Comparison of ENCODE assay signal across 8 cellular contexts in the genomic region with DNA sequence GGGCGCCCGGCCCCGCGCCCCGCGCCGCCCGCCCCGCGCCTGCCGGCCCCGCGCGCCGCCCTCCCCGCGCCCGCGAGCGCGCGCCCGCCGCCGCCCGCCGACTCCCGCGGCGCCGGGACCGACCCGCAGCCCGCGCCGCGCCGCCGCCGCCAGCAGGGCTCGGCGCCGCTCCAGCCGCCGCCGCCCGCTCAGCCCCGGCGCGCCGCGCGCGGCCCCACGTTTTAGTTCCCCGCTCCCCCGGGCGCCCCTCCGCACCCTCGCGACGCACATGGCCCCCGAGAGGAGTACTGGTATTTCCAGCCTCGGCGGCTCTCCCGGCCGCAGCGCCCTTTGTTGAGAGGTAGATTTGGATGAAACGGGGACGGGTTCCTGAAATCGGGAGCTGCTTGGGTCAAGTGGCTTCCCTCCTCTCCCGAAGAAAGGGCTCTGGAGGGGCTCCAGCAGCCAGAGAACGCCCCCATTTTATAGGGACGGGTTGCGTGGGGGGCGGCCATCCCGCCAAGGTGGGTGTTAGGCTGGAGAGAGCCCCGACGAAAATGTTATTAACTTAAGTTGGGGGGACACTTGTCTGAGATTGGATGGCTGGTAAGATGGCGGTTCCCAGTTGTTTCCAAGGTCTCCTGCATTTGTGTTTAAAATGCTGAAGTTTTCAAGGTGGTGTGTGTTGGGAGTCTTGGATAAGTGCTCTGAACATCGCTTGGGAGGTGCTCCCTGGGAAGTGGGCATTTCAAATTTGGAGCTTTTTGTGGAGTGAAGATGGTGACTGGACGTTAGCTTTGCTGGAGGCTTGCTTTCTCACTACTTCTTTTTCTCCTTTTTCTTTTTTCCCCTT. TPM values are rescaled to one million over a fixed set of nuclear protein-coding genes. Genes with fewer than 3 reads are reported as not detected.
DNase-seq lines count a peak whose midpoint lies in the region; ATAC-seq and TF ChIP-seq lines count a peak whose summit lies in the region.

No MANE protein-coding gene starts in this region.

- no peak for TF ChIP-seq EP300 in SK-N-SH (IDR thresholded peaks at IDR 0.05; ENCODE audit: borderline replicate concordance in 1 of 2, low read depth in 1 of 2, low read length in 1 of 2)
- TF ChIP-seq EP300 in transverse colon (IDR thresholded peaks at IDR 0.05; ENCODE audit: low read depth): no peak

- ATAC-seq in SK-N-SH treated with all-trans-retinoic acid at 6 μM for 48 hours (no peak), HG03095 (IDR thresholded peaks at IDR 0.05; ENCODE audit: unreplicated experiment) (no peak)
- ATAC-seq in effector memory CD8-positive, alpha-beta T cell (replicated peaks): peak; percentile 19

- H3K27ac Mint-ChIP-seq in T-helper 2 cell treated with Interferon-gamma antibody and Interleukin-4, amounts not matched to agents 5 μg/mL and 100 μg/mL, for 36 hours: peak overlapping the region; percentile 79
- H3K27ac Mint-ChIP-seq in effector memory CD8-positive, alpha-beta T cell: peak overlapping the region; percentile 86 to 89

- H3K4me2 ChIP-seq in SK-N-SH: peak overlapping the region; percentile 81

- intact Hi-C loops in transverse colon (cut with DNase I; ENCODE audit: low total_unique reads): loop anchor here (2.0 to 5.0 kb wide), 2 partner anchors 320 to 797 kb away; a partner anchor contains a TSS

- TF ChIP-seq CTCF in SK-N-SH (IDR thresholded peaks at IDR 0.05): no peak
- no peak for TF ChIP-seq CTCF in transverse colon (IDR thresholded peaks at IDR 0.05)

- peak overlapping the region; percentile 84 for H3K4me3 Mint-ChIP-seq in T-helper 2 cell treated with Interferon-gamma antibody and Interleukin-4, amounts not matched to agents 5 μg/mL and 100 μg/mL, for 36 hours
- H3K4me3 Mint-ChIP-seq in effector memory CD8-positive, alpha-beta T cell: peak overlapping the region; percentile 88 to 90

- CTCF ChIA-PET in SK-N-SH (lab: Yijun Ruan, JAX): interaction anchor here (1.1 to 1.4 kb wide), 3 partner anchors 18 to 666 kb away, joined by 3 to 4 read pairs (median 3); no protein-coding TSS in a partner anchor

- H3K27ac ChIP-seq in SK-N-SH (ENCODE audit: low read depth in 2 of 2, low read length in 1 of 2) (no peak overlapping the region), mucosa of rectum (ENCODE audit: low read depth in 2 of 2, low read length in 2 of 2) (no peak overlapping the region), transverse colon (peak overlapping the region in 3 of 4 donors; percentile 26 to 52 (median 30))

- in situ Hi-C loops in transverse colon (cut with MboI; ENCODE audit: low pct_ligation_motif_present in 1 of 4, low pct_unique_long_range_greater_than_20kb in 1 of 4, low sequenced_read_pairs in 3 of 4): loop anchor here in 2 of 4 donors (10.0 to 25.0 kb wide), 3 partner anchors 310 to 810 kb away; a partner anchor contains a TSS

- POLR2A ChIA-PET in SK-N-SH (lab: Yijun Ruan, JAX): interaction anchor here (0.6 kb wide), 1 partner anchor 23 kb away, joined by 3 read pairs; a partner anchor contains a TSS

- H3K27me3 Mint-ChIP-seq in T-helper 2 cell treated with Interferon-gamma antibody and Interleukin-4, amounts not matched to agents 5 μg/mL and 100 μg/mL, for 36 hours (ENCODE audit: low read depth): peaks cover 46% of the 10 kb centered on the region
- peaks cover 8% of the 10 kb centered on the region in 2 donors for H3K27me3 Mint-ChIP-seq in effector memory CD8-positive, alpha-beta T cell

- no peaks in the 10 kb centered on the region for H3K9me3 ChIP-seq in SK-N-SH
- H3K9me3 ChIP-seq in mucosa of rectum (ENCODE audit: control insufficient read depth in 2 of 2, low read length in 2 of 2): no peaks in the 10 kb centered on the region
- H3K9me3 ChIP-seq in transverse colon: no peaks in the 10 kb centered on the region

- peaks cover 47% of the 10 kb centered on the region for H3K79me2 ChIP-seq in SK-N-SH (ENCODE audit: insufficient read depth)

- H3K9me2 ChIP-seq in SK-N-SH: no peaks in the 10 kb centered on the region

- H3K27me3 ChIP-seq in SK-N-SH (ENCODE audit: insufficient read depth) (peaks cover 11% of the 10 kb centered on the region), mucosa of rectum (ENCODE audit: control insufficient read depth in 2 of 2, insufficient read depth in 2 of 2, low read length in 2 of 2) (peaks cover 16 to 28% of the 10 kb centered on the region in 2 donors), transverse colon (peaks cover 31% of the 10 kb centered on the region)

- peak overlapping the region; percentile 76 to 84 for H3K4me3 ChIP-seq in SK-N-SH (ENCODE audit: low read depth in 2 of 2, low read length in 1 of 2)
- H3K4me3 ChIP-seq in mucosa of rectum (ENCODE audit: low read length in 2 of 2): peak overlapping the region; percentile 69 to 76
- H3K4me3 ChIP-seq in transverse colon: peak overlapping the region; percentile 44 to 87 (median 60)

- 5% methylated on average over 14 of the region's 82 CpGs for WGBS in SK-N-SH (ENCODE audit: low lambda C conversion rate)
- WGBS in transverse colon (ENCODE audit: low coverage in 1 of 2), 2 donors: 2 to 5% methylated on average over 2 to 29 of the region's 82 CpGs

- no peak for TF ChIP-seq POLR2A in transverse colon (IDR thresholded peaks at IDR 0.05)

- peaks cover 8 to 17% of the 10 kb centered on the region in 2 experiments; a peak in 3 of 4 replicates for H3K4me1 ChIP-seq in SK-N-SH (ENCODE audit: control insufficient read depth in 1 of 2, insufficient read depth in 2 of 2, low read depth in 1 of 2, low read length in 1 of 2)
- H3K4me1 ChIP-seq in mucosa of rectum (ENCODE audit: control insufficient read depth in 2 of 2, insufficient read depth in 2 of 2, low read length in 2 of 2): peaks cover 19 to 30% of the 10 kb centered on the region in 2 donors
- peaks cover 15 to 68% (median 30%) of the 10 kb centered on the region in 4 donors for H3K4me1 ChIP-seq in transverse colon

- H3K36me3 ChIP-seq in SK-N-SH (replicated peaks in 1 of 2; ENCODE audit: control insufficient read depth in 1 of 2, insufficient read depth in 2 of 2, low read length in 1 of 2) (peaks cover 8 to 13% of the 10 kb centered on the region in 2 experiments), mucosa of rectum (ENCODE audit: control insufficient read depth in 2 of 2, insufficient read depth in 2 of 2, low read length in 2 of 2) (no peaks in the 10 kb centered on the region), transverse colon (no peaks in the 10 kb centered on the region)

- no peak overlapping the region for H2AFZ ChIP-seq in SK-N-SH (ENCODE audit: low read depth)

- peaks cover 14% of the 10 kb centered on the region for H3F3A ChIP-seq in SK-N-SH (replicated peaks; ENCODE audit: insufficient read depth)

- DNase-seq in SK-N-SH (peak; percentile 77), transverse colon (no peak), NCI-H1092 treated with DMSO at 0.1 percent for 48 hours (lab: John Stamatoyannopoulos, UW) (no peak)
- DNase-seq in T-helper 2 cell treated with Interferon-gamma antibody and Interleukin-4, amounts not matched to agents 5 μg/mL and 100 μg/mL, for 36 hours (ENCODE audit: low spot score): no peak
- DNase-seq in effector memory CD8-positive, alpha-beta T cell: no peak

- H3K9ac ChIP-seq in SK-N-SH: peak overlapping the region; percentile 61; the same call in 1 of the 2 replicates
- peak overlapping the region in 1 of 2 donors; percentile 56 for H3K9ac ChIP-seq in mucosa of rectum (ENCODE audit: low read depth in 1 of 2, low read length in 2 of 2)

- peaks cover 58% of the 10 kb centered on the region for H3K4me1 Mint-ChIP-seq in T-helper 2 cell treated with Interferon-gamma antibody and Interleukin-4, amounts not matched to agents 5 μg/mL and 100 μg/mL, for 36 hours (ENCODE audit: low read depth)
- peaks cover 32 to 46% of the 10 kb centered on the region in 2 donors for H3K4me1 Mint-ChIP-seq in effector memory CD8-positive, alpha-beta T cell (ENCODE audit: low read depth in 2 of 2)

- TF ChIP-seq RAD21 in SK-N-SH (IDR thresholded peaks at IDR 0.05; ENCODE audit: low read length): no peak

- no peaks in the 10 kb centered on the region for H3K9me3 Mint-ChIP-seq in T-helper 2 cell treated with Interferon-gamma antibody and Interleukin-4, amounts not matched to agents 5 μg/mL and 100 μg/mL, for 36 hours
- H3K9me3 Mint-ChIP-seq in effector memory CD8-positive, alpha-beta T cell: no peaks in the 10 kb centered on the region

- peaks cover 35% of the 10 kb centered on the region for H3K36me3 Mint-ChIP-seq in T-helper 2 cell treated with Interferon-gamma antibody and Interleukin-4, amounts not matched to agents 5 μg/mL and 100 μg/mL, for 36 hours (ENCODE audit: low read depth)
- H3K36me3 Mint-ChIP-seq in effector memory CD8-positive, alpha-beta T cell (ENCODE audit: insufficient read depth): peaks cover 31% of the 10 kb centered on the region

- peaks cover 23% of the 10 kb centered on the region for H4K20me1 ChIP-seq in SK-N-SH (ENCODE audit: insufficient read depth)

TF ChIP-seq in SK-N-SH, 30 proteins besides CTCF, POLR2A, EP300 and RAD21:
- no peak for TF ChIP-seq RFX5 (IDR thresholded peaks at IDR 0.05; ENCODE audit: low read length)
- peak; percentile 100 for TF ChIP-seq EZH2phosphoT487 (IDR thresholded peaks at IDR 0.05; ENCODE audit: borderline replicate concordance, low read depth)
- TF ChIP-seq YY1 (IDR thresholded peaks at IDR 0.05; ENCODE audit: low read depth): peak; percentile 71

TF ChIP-seq in SK-N-SH treated with all-trans-retinoic acid at 6 μM for 48 hours, 23 proteins besides CTCF, POLR2A, EP300 and RAD21 (continues in another document):
- TF ChIP-seq PPARA (CRISPR knock-in tag; IDR thresholded peaks at IDR 0.05; ENCODE audit: borderline replicate concordance): no peak
- no peak for TF ChIP-seq ARNTL (CRISPR knock-in tag; IDR thresholded peaks at IDR 0.05; ENCODE audit: borderline replicate concordance, low read depth)
- TF ChIP-seq ZNF8 (CRISPR knock-in tag; IDR thresholded peaks at IDR 0.05): no peak
- no peak for TF ChIP-seq GLIS3 (CRISPR knock-in tag; IDR thresholded peaks at IDR 0.05)
- no peak for TF ChIP-seq BACH2 (CRISPR knock-in tag; IDR thresholded peaks at IDR 0.05; ENCODE audit: borderline replicate concordance)
- no peak for TF ChIP-seq ZFP3 (CRISPR knock-in tag; IDR thresholded peaks at IDR 0.05)
- TF ChIP-seq RARB (CRISPR knock-in tag; IDR thresholded peaks at IDR 0.05): no peak
- no peak for TF ChIP-seq ZNF565 (CRISPR knock-in tag; conservative IDR thresholded peaks at IDR 0.05; ENCODE audit: low read depth)
- TF ChIP-seq ESRRG (CRISPR knock-in tag; IDR thresholded peaks at IDR 0.05): no peak

RNA-seq across cellular contexts. Expression of a gene that starts 1.1 kb away (rescaled TPM):
- 15.5 and 18.4 TPM in 2 replicates for polyA plus RNA-seq in SK-N-SH (2012; rRNA removed)
- 23.0 and 28.1 TPM in 2 replicates for polyA plus RNA-seq in SK-N-SH (2012; cell fraction: cytosol; rRNA removed)
- 17.9 and 31.5 TPM in 2 replicates for polyA plus RNA-seq in SK-N-SH (2012; cell fraction: nucleus; rRNA removed)
- total RNA-seq in transverse colon: 10 to 100 TPM; 29.2 to 63.0 (median 42.5) TPM

RNA-seq across cellular contexts. Expression of a gene that starts 5.9 kb away (rescaled TPM):
- 26.9 and 36.5 TPM in 2 replicates for polyA plus RNA-seq in SK-N-SH (2012; rRNA removed)
- 37.1 and 46.6 TPM in 2 replicates for polyA plus RNA-seq in SK-N-SH (2012; cell fraction: cytosol; rRNA removed)
- polyA plus RNA-seq in SK-N-SH (2012; cell fraction: nucleus; rRNA removed): 33.7 and 52.1 TPM in 2 replicates
- total RNA-seq in transverse colon: 10 to 100 TPM in 2 of 4 donors, 1 to 10 TPM in 2; 3.0 to 35.1 (median 18.3) TPM

RNA-seq across cellular contexts. Expression of a gene that starts 23.2 kb away (rescaled TPM):
- polyA plus RNA-seq in SK-N-SH (2012; rRNA removed): 0.54 and 0.77 TPM in 2 replicates
- 0.89 and 1.1 TPM in 2 replicates for polyA plus RNA-seq in SK-N-SH (2012; cell fraction: cytosol; rRNA removed)
- 0.94 and 0.97 TPM in 2 replicates for polyA plus RNA-seq in SK-N-SH (2012; cell fraction: nucleus; rRNA removed)
- not detected for total RNA-seq in transverse colon

Comparison
In these comparisons a context has a peak if more than half of its experiments do, and no peak if none do; other contexts are left out.
1. H3K27ac ChIP-seq: peak in transverse colon (3 of 4); none in SK-N-SH (0 of 2) and mucosa of rectum (0 of 2).
2. Peak in every context shown above with its lines, with median percentiles within 50 percentile points of each other: H3K4me3 ChIP-seq.